ENCODE assay signal across 32 cellular contexts in genomic region chr3:109933576-109933975, GRCh38.
"Had no signal": no experiment of that assay in that cellular context is flagged by ENCODE, and none has a peak within 500 bp of the region (broad histone marks: within the 10 kb centered on the region; RNA-seq: fewer than 3 reads in every experiment).

No MANE protein-coding gene starts in this region.

- H3K36me3 ChIP-seq: adrenal gland, brain microvascular endothelial cell, breast epithelium had no signal

- DNase-seq: activated B cell treated with CpG ODN at 0.5 μM for 24 hours; activated CD4-positive, alpha-beta memory T cell treated with anti-CD3 and anti-CD28 coated beads for 36 hours; activated CD4-positive, alpha-beta T cell treated with anti-CD3 and anti-CD28 coated beads for 4 hours; activated CD4-positive, alpha-beta T cell treated with anti-CD3 and anti-CD28 coated beads, Interleukin-2, amount 10 ng/mL, durations not matched to agents 24 days and 14 days; activated CD4-positive, alpha-beta T cell treated with anti-CD3 and anti-CD28 coated beads, Interleukin-2, amount 50 U/mL, for 1 hour; activated CD4-positive, alpha-beta T cell treated with anti-CD3 and anti-CD28 coated beads, Interleukin-2, amount 50 U/mL, for 4 hours; activated CD4-positive, CD25-positive, alpha-beta regulatory T cell treated with anti-CD3 and anti-CD28 coated beads, Interleukin-2, amount 50 U/mL, for 72 hours; activated CD8-positive, alpha-beta memory T cell treated with anti-CD3 and anti-CD28 coated beads, Interleukin-2, amount 50 U/mL, for 4 hours; activated CD8-positive, alpha-beta T cell treated with anti-CD3 and anti-CD28 coated beads for 36 hours; activated effector memory CD4-positive, alpha-beta T cell treated with anti-CD3 and anti-CD28 coated beads, Interleukin-2, amount 50 U/mL, for 16 hours; activated gamma-delta T cell treated with Interleukin-2 at 50 U/mL for 16 hours; activated naive CD4-positive, alpha-beta T cell; activated naive CD4-positive, alpha-beta T cell treated with anti-CD3 and anti-CD28 coated beads for 36 hours; activated naive CD4-positive, alpha-beta T cell treated with anti-CD3 and anti-CD28 coated beads, Interleukin-2, amount 50 U/mL, for 16 hours; activated naive CD8-positive, alpha-beta T cell treated with anti-CD3 and anti-CD28 coated beads for 36 hours; activated T-cell treated with anti-CD3 and anti-CD28 coated beads for 4 hours; activated T-cell treated with anti-CD3 and anti-CD28 coated beads, Interleukin-2, amount 50 U/mL, for 1 hour; activated T-cell treated with anti-CD3 and anti-CD28 coated beads, Interleukin-2, amount 50 U/mL, for 4 hours; activated T-cell treated with anti-CD3 and anti-CD28 coated beads, Interleukin-2, amount 50 U/mL, for 72 hours; adrenal gland; amniotic stem cell; aorta; body of pancreas; brain microvascular endothelial cell; central memory CD4-positive, alpha-beta T cell; T-helper 1 cell; T-helper 2 cell; T-helper 9 cell had no signal

- ATAC-seq: activated CD8-positive, alpha-beta T cell treated with anti-CD3 and anti-CD28 coated beads for 36 hours; activated naive CD4-positive, alpha-beta T cell treated with anti-CD3 and anti-CD28 coated beads, Interleukin-2, amount 50 U/mL, for 72 hours; activated T-cell treated with anti-CD3 and anti-CD28 coated beads, Interleukin-2, amount 50 U/mL, for 4 hours; activated T-cell treated with anti-CD3 and anti-CD28 coated beads, Interleukin-2, amount 50 U/mL, for 72 hours; activated T-helper 17 cell treated with anti-CD3 and anti-CD28 coated beads, Interleukin-2, amount 50 U/mL, for 72 hours; body of pancreas had no signal

- H3K4me3 ChIP-seq: adrenal gland, body of pancreas, breast epithelium had no signal

- H3K9me3 ChIP-seq: adrenal gland, body of pancreas, breast epithelium had no signal

- H3K27me3 ChIP-seq: adrenal gland, body of pancreas, brain microvascular endothelial cell, breast epithelium had no signal

- H3K27ac ChIP-seq: adrenal gland, body of pancreas, brain microvascular endothelial cell, breast epithelium, VCaP had no signal

- H3K4me1 ChIP-seq: adrenal gland, body of pancreas, breast epithelium had no signal
